In genomic region chrX:72382199-72382590, GRCh38 we compare ENCODE assay signal across 17 cellular contexts.
DNase-seq lines count a peak whose midpoint lies in the region; ATAC-seq, FAIRE-seq and TF ChIP-seq lines count a peak whose summit lies in the region.
"Had no signal": no experiment of that assay in that cellular context is flagged by ENCODE, and none has a peak within 500 bp of the region (broad histone marks: within the 10 kb centered on the region; RNA-seq: fewer than 3 reads in every experiment).

No MANE protein-coding gene starts in this region.

- H3K36me3 ChIP-seq in prostate gland, result no peaks in the 10 kb centered on the region
- H3K36me3 ChIP-seq: MG63 had no signal

- CTCF ChIA-PET in activated CD8-positive, alpha-beta T cell treated with anti-CD3 and anti-CD28 coated beads for 36 hours (lab: Charles Lee), result no interaction called here

- peak; percentile 31 for FAIRE-seq in GM19239 (lab: Jason Lieb, UNC)
- FAIRE-seq: frontal cortex, islet of Langerhans had no signal

- no peak for ATAC-seq in activated CD8-positive, alpha-beta T cell treated with anti-CD3 and anti-CD28 coated beads for 36 hours
- ATAC-seq: activated CD4-positive, CD25-positive, alpha-beta regulatory T cell treated with anti-CD3 and anti-CD28 coated beads, Interleukin-2, amount 50 U/mL, for 24 hours; activated naive CD4-positive, alpha-beta T cell treated with anti-CD3 and anti-CD28 coated beads, Interleukin-2, amount 50 U/mL, for 72 hours had no signal

- intact Hi-C loops in prostate gland (cut with DNase I), result no loop called here
- intact Hi-C loops in activated CD8-positive, alpha-beta T cell treated with anti-CD3 and anti-CD28 coated beads for 36 hours (cut with micrococcal nuclease), result no loop called here

- no peak overlapping the region for H3K27ac Mint-ChIP-seq in activated CD8-positive, alpha-beta T cell treated with anti-CD3 and anti-CD28 coated beads for 36 hours
- H3K27ac Mint-ChIP-seq: activated naive CD4-positive, alpha-beta T cell treated with anti-CD3 and anti-CD28 coated beads, Interleukin-2, amount 50 U/mL, for 72 hours; CD4-positive, CD25-positive, alpha-beta regulatory T cell had no signal

- POLR2A ChIA-PET in activated CD8-positive, alpha-beta T cell treated with anti-CD3 and anti-CD28 coated beads for 36 hours (lab: Charles Lee), result no interaction called here

- H3K4me3 Mint-ChIP-seq in activated CD8-positive, alpha-beta T cell treated with anti-CD3 and anti-CD28 coated beads for 36 hours, result no peak overlapping the region
- H3K4me3 Mint-ChIP-seq: CD4-positive, CD25-positive, alpha-beta regulatory T cell had no signal

- H3K9me3 ChIP-seq in prostate gland, result no peaks in the 10 kb centered on the region
- H3K9me3 ChIP-seq: MG63 had no signal

- no peaks in the 10 kb centered on the region for H3K9me3 Mint-ChIP-seq in activated CD8-positive, alpha-beta T cell treated with anti-CD3 and anti-CD28 coated beads for 36 hours
- H3K9me3 Mint-ChIP-seq: activated naive CD4-positive, alpha-beta T cell treated with anti-CD3 and anti-CD28 coated beads, Interleukin-2, amount 50 U/mL, for 72 hours had no signal

- no peak for TF ChIP-seq POLR2A in prostate gland (IDR thresholded peaks at IDR 0.05)

- H3K36me3 Mint-ChIP-seq in activated CD8-positive, alpha-beta T cell treated with anti-CD3 and anti-CD28 coated beads for 36 hours (ENCODE audit: low read depth), result no peaks in the 10 kb centered on the region
- H3K36me3 Mint-ChIP-seq: activated naive CD4-positive, alpha-beta T cell treated with anti-CD3 and anti-CD28 coated beads, Interleukin-2, amount 50 U/mL, for 72 hours had no signal

- no peaks in the 10 kb centered on the region for H3K27me3 ChIP-seq in prostate gland (replicated peaks; ENCODE audit: insufficient read depth)
- H3K27me3 ChIP-seq: MG63 had no signal

- H3K4me1 ChIP-seq in prostate gland (replicated peaks), result no peaks in the 10 kb centered on the region

- no peak for TF ChIP-seq CTCF in fibroblast of pulmonary artery (IDR thresholded peaks at IDR 0.05; ENCODE audit: low read length, missing control alignments)
- TF ChIP-seq CTCF in prostate gland (IDR thresholded peaks at IDR 0.05), result no peak
- TF ChIP-seq CTCF in activated CD8-positive, alpha-beta T cell treated with anti-CD3 and anti-CD28 coated beads for 36 hours (IDR thresholded peaks at IDR 0.05), result no peak

- H3K27me3 Mint-ChIP-seq in activated CD8-positive, alpha-beta T cell treated with anti-CD3 and anti-CD28 coated beads for 36 hours, result no peaks in the 10 kb centered on the region
- H3K27me3 Mint-ChIP-seq: CD4-positive, CD25-positive, alpha-beta regulatory T cell had no signal

- H3K4me3 ChIP-seq in fibroblast of pulmonary artery (replicated peaks; ENCODE audit: low read depth, low read length) (no peak overlapping the region), prostate gland (no peak overlapping the region)
- H3K4me3 ChIP-seq: MG63, PC-9 had no signal

- H3K4me1 Mint-ChIP-seq in activated CD8-positive, alpha-beta T cell treated with anti-CD3 and anti-CD28 coated beads for 36 hours (ENCODE audit: low read depth), result no peaks in the 10 kb centered on the region
- H3K4me1 Mint-ChIP-seq: CD4-positive, CD25-positive, alpha-beta regulatory T cell had no signal

- peak overlapping the region; percentile 11 to 61 for H3K27ac ChIP-seq in prostate gland
- H3K27ac ChIP-seq: PC-9 had no signal

- 2% methylated on average over 4 of the region's 4 CpGs for WGBS in prostate gland

- DNase-seq in GM19239 (ENCODE audit: insufficient read length, low spot score) (no peak), NOMO-1 treated with DMSO at 0.1 percent for 48 hours (lab: John Stamatoyannopoulos, UW; ENCODE audit: unreplicated experiment) (peak; percentile 92), fibroblast of pulmonary artery (ENCODE audit: low read depth) (peak; percentile 28), prostate gland (ENCODE audit: low spot score) (peak; percentile 66), NCI-H748 treated with DMSO at 0.1 percent for 48 hours (lab: John Stamatoyannopoulos, UW) (no peak), ureter (ENCODE audit: low spot score) (no peak)
- no peak for DNase-seq in activated CD8-positive, alpha-beta T cell treated with anti-CD3 and anti-CD28 coated beads for 36 hours
- DNase-seq: activated CD8-positive, alpha-beta memory T cell treated with anti-CD3 and anti-CD28 coated beads, Interleukin-2, amount 50 U/mL, for 4 hours; CD4-positive, CD25-positive, alpha-beta regulatory T cell; GDM1; MG63; PC-9; stimulated activated CD4-positive, alpha-beta T cell treated with anti-CD3 and anti-CD28 coated beads, Interleukin-15, amount 100 ng/mL, for 24 hours had no signal

Comparison
In these comparisons a context has a peak if more than half of its experiments do, and no peak if none do; other contexts are left out.
1. DNase-seq: peak in NOMO-1 treated with DMSO at 0.1 percent for 48 hours (single experiment), fibroblast of pulmonary artery (single experiment) and prostate gland (single experiment); none in GM19239 (single experiment), activated CD8-positive, alpha-beta T cell treated with anti-CD3 and anti-CD28 coated beads for 36 hours (single experiment), NCI-H748 treated with DMSO at 0.1 percent for 48 hours (single experiment) and ureter (single experiment).